In the genomic region with DNA sequence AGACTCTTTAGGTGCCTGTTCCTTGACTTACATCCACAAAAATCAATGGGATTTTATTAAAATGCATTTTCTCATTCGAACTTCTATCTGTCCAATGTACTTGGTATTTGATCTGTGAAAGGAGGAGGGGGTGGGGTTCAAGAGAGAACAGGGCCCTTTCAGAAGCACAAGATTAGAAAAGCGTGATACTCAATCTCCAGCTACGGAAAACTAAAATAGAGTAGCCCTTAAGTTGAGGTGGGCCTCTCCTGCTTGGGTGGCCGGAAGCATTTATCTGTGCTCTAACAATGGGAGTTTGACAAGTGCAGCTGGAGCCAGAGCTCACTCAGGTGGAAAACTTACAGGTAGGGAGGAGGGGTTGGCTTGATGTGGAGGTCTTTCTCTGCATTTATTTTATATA, we compare ENCODE assay signal across 15 cellular contexts. TPM values are rescaled to one million over a fixed set of nuclear protein-coding genes. Genes with fewer than 3 reads are reported as not detected.
DNase-seq lines count a peak whose midpoint lies in the region; ATAC-seq and TF ChIP-seq lines count a peak whose summit lies in the region.
"Had no signal": no experiment of that assay in that cellular context is flagged by ENCODE, and none has a peak within 500 bp of the region (broad histone marks: within the 10 kb centered on the region; RNA-seq: fewer than 3 reads in every experiment).

No MANE protein-coding gene starts in this region.

- H3K4me3 ChIP-seq in SJCRH30, result peak overlapping the region; percentile 63
- H3K4me3 ChIP-seq in hepatocyte, result no peak overlapping the region
- peak overlapping the region; percentile 0 to 38 (median 30) for H3K4me3 ChIP-seq in sigmoid colon
- H3K4me3 ChIP-seq: BLaER1 had no signal

- peaks cover 0 to 3% of the 10 kb centered on the region in 2 experiments; a peak in 1 of 5 replicates for H3K9me3 Mint-ChIP-seq in H9
- no peaks in the 10 kb centered on the region for H3K9me3 Mint-ChIP-seq in activated CD8-positive, alpha-beta memory T cell treated with anti-CD3 and anti-CD28 coated beads, Interleukin-2, amount 10 ng/mL, durations not matched to agents 7 days and 5 days (ENCODE audit: low read depth)
- H3K9me3 Mint-ChIP-seq: activated T-cell treated with anti-CD3 and anti-CD28 coated beads, Interleukin-2, amount 50 U/mL, for 4 hours; stimulated activated naive B cell treated with anti-CD40 and anti-IgM and Interleukin-4, amounts not matched to agents 10 μg/mL and 1 μg/mL and 100 μg/mL, for 72 hours had no signal

- no peak overlapping the region for H4K8ac ChIP-seq in H9 (replicated peaks; ENCODE audit: insufficient read length, low read depth, low read length)

- no peak overlapping the region for H2BK15ac ChIP-seq in H9 (ENCODE audit: low read depth, low read length)

- H3K9me3 ChIP-seq in H9 (ENCODE audit: control insufficient read depth, low read depth, low read length) (no peaks in the 10 kb centered on the region), SJCRH30 (replicated peaks) (no peaks in the 10 kb centered on the region), hepatocyte (ENCODE audit: low read depth) (no peaks in the 10 kb centered on the region), sigmoid colon (no peaks in the 10 kb centered on the region)
- H3K9me3 ChIP-seq: BLaER1, uterus had no signal

- H3K4ac ChIP-seq in H9 (ENCODE audit: low read depth, low read length), result no peak overlapping the region

- H3K36me3 ChIP-seq in SJCRH30 (no peaks in the 10 kb centered on the region), hepatocyte (replicated peaks; ENCODE audit: insufficient read depth, low read depth) (no peaks in the 10 kb centered on the region), sigmoid colon (no peaks in the 10 kb centered on the region)
- H3K36me3 ChIP-seq: BLaER1, uterus had no signal

- H4K20me1 ChIP-seq in H9 (ENCODE audit: control insufficient read depth, insufficient read depth, insufficient read length) (no peaks in the 10 kb centered on the region), hepatocyte (ENCODE audit: insufficient read depth, poor library complexity, severe bottlenecking) (no peaks in the 10 kb centered on the region)
- H4K20me1 ChIP-seq: BLaER1 had no signal

- TF ChIP-seq POLR2A in sigmoid colon (IDR thresholded peaks at IDR 0.05), result no peak

- H3K27me3 ChIP-seq in H9 (ENCODE audit: insufficient read depth, low read length), result peaks cover 55% of the 10 kb centered on the region; the same call in 1 of the 2 replicates
- no peaks in the 10 kb centered on the region for H3K27me3 ChIP-seq in SJCRH30
- peaks cover 45% of the 10 kb centered on the region for H3K27me3 ChIP-seq in hepatocyte
- peaks cover 10 to 40% (median 26%) of the 10 kb centered on the region in 3 donors for H3K27me3 ChIP-seq in sigmoid colon

- H4K5ac ChIP-seq in H9 (ENCODE audit: insufficient read length, low read depth, low read length), result no peak overlapping the region

- no peak overlapping the region for H3K4me3 Mint-ChIP-seq in H9
- no peak overlapping the region for H3K4me3 Mint-ChIP-seq in activated CD8-positive, alpha-beta memory T cell treated with anti-CD3 and anti-CD28 coated beads, Interleukin-2, amount 10 ng/mL, durations not matched to agents 7 days and 5 days
- H3K4me3 Mint-ChIP-seq: activated T-cell treated with anti-CD3 and anti-CD28 coated beads, Interleukin-2, amount 50 U/mL, for 4 hours; stimulated activated naive B cell treated with anti-CD40 and anti-IgM and Interleukin-4, amounts not matched to agents 10 μg/mL and 1 μg/mL and 100 μg/mL, for 72 hours had no signal

- no peak overlapping the region for H2BK12ac ChIP-seq in H9 (ENCODE audit: insufficient read length, low read depth, low read length)

- peaks cover 9% of the 10 kb centered on the region for H3K27me3 Mint-ChIP-seq in H9 (ENCODE audit: low read depth)
- H3K27me3 Mint-ChIP-seq in activated CD8-positive, alpha-beta memory T cell treated with anti-CD3 and anti-CD28 coated beads, Interleukin-2, amount 10 ng/mL, durations not matched to agents 7 days and 5 days, result peaks cover 43% of the 10 kb centered on the region

- peaks cover 7% of the 10 kb centered on the region for H3K23me2 ChIP-seq in H9 (ENCODE audit: insufficient read length, low read depth, low read length, poor library complexity, severe bottlenecking)

- H4K91ac ChIP-seq in H9 (ENCODE audit: insufficient read length, low read depth, low read length), result no peak overlapping the region

- ATAC-seq in activated CD8-positive, alpha-beta memory T cell treated with anti-CD3 and anti-CD28 coated beads, Interleukin-2, amount 10 ng/mL, durations not matched to agents 7 days and 5 days, result no peak

- no peak for TF ChIP-seq EP300 in sigmoid colon (IDR thresholded peaks at IDR 0.05)

- TF ChIP-seq CTCF in H9 (conservative IDR thresholded peaks at IDR 0.05) (no peak), hepatocyte (IDR thresholded peaks at IDR 0.05; ENCODE audit: poor library complexity) (no peak), sigmoid colon (IDR thresholded peaks at IDR 0.05) (no peak)

- CTCF ChIA-PET in activated CD8-positive, alpha-beta memory T cell treated with anti-CD3 and anti-CD28 coated beads, Interleukin-2, amount 10 ng/mL, durations not matched to agents 7 days and 5 days (lab: Charles Lee), result interaction anchor here (1.1 kb wide), 1 partner anchor 52 kb away, joined by 3 read pairs; no protein-coding TSS in a partner anchor

- H2BK5ac ChIP-seq in H9 (ENCODE audit: insufficient read length, low read length), result no peak overlapping the region

- H3K79me2 ChIP-seq in H9 (ENCODE audit: insufficient read depth, low read length) (no peaks in the 10 kb centered on the region), hepatocyte (no peaks in the 10 kb centered on the region)

- no peak overlapping the region for H2AK5ac ChIP-seq in H9 (ENCODE audit: insufficient read length, low read length)

- no peak overlapping the region for H3K56ac ChIP-seq in H9 (ENCODE audit: insufficient read length, low read depth, low read length)

- no CpG with 5 or more reads among the region's 4 CpGs for WGBS in H9 (ENCODE audit: extremely low coverage, insufficient read length, low lambda C conversion rate)
- 44% methylated on average over 4 of the region's 4 CpGs for WGBS in hepatocyte (ENCODE audit: low lambda C conversion rate, missing lambda C conversion rate)
- WGBS in sigmoid colon, 2 donors, result 51 to 59% methylated on average over 4 of the region's 4 CpGs

- no peak overlapping the region for H3K9ac ChIP-seq in H9 (ENCODE audit: extremely low read depth, insufficient read length, low read length)
- H3K9ac ChIP-seq: BLaER1 had no signal

- no peak overlapping the region for H3K23ac ChIP-seq in H9 (ENCODE audit: insufficient read length, low read depth, low read length)

- peaks cover 0 to 9% of the 10 kb centered on the region in 2 experiments; a peak in 1 of 4 replicates for H3K4me1 Mint-ChIP-seq in H9
- H3K4me1 Mint-ChIP-seq in activated CD8-positive, alpha-beta memory T cell treated with anti-CD3 and anti-CD28 coated beads, Interleukin-2, amount 10 ng/mL, durations not matched to agents 7 days and 5 days, result no peaks in the 10 kb centered on the region

- H3K9me2 ChIP-seq in hepatocyte (replicated peaks; ENCODE audit: insufficient read depth), result no peaks in the 10 kb centered on the region

- intact Hi-C loops in sigmoid colon (cut with DNase I), result no loop called here

- H3K4me2 ChIP-seq in H9 (ENCODE audit: insufficient read depth, insufficient read length, low read length) (peak overlapping the region; percentile 59), hepatocyte (peak overlapping the region; percentile 80)
- H3K4me2 ChIP-seq: BLaER1 had no signal

- H3K18ac ChIP-seq in H9 (ENCODE audit: insufficient read length, low read depth, low read length), result no peak overlapping the region

- no peak overlapping the region for H2BK20ac ChIP-seq in H9 (ENCODE audit: low read depth, low read length, poor library complexity, severe bottlenecking)

- no peak overlapping the region for H3K14ac ChIP-seq in H9 (ENCODE audit: insufficient read depth, low read length)

- H3K27ac ChIP-seq in H9 (ENCODE audit: insufficient read length, low read depth, low read length) (no peak overlapping the region), SJCRH30 (peak overlapping the region; percentile 61), hepatocyte (no peak overlapping the region), sigmoid colon (peak overlapping the region in 3 of 4 donors; percentile 4 to 55 (median 19))
- H3K27ac ChIP-seq: BLaER1, uterus had no signal

- H3K36me3 Mint-ChIP-seq in H9 (ENCODE audit: insufficient read depth in 1 of 3, low read depth in 3 of 3), result no peaks in the 10 kb centered on the region
- peaks cover 1% of the 10 kb centered on the region for H3K36me3 Mint-ChIP-seq in activated CD8-positive, alpha-beta memory T cell treated with anti-CD3 and anti-CD28 coated beads, Interleukin-2, amount 10 ng/mL, durations not matched to agents 7 days and 5 days
- H3K36me3 Mint-ChIP-seq: stimulated activated naive B cell treated with anti-CD40 and anti-IgM and Interleukin-4, amounts not matched to agents 10 μg/mL and 1 μg/mL and 100 μg/mL, for 72 hours had no signal

- H2AFZ ChIP-seq in H9 (ENCODE audit: low read length) (no peak overlapping the region), hepatocyte (peak overlapping the region; percentile 47)

- no peak overlapping the region for H2BK120ac ChIP-seq in H9 (ENCODE audit: low read depth, low read length, poor library complexity, severe bottlenecking)

- no peak overlapping the region for H3T11ph ChIP-seq in H9 (ENCODE audit: low read length)

- H3K4me1 ChIP-seq in H9 (ENCODE audit: insufficient read depth, low read length) (peaks cover 8% of the 10 kb centered on the region; the same call in 1 of the 2 replicates), SJCRH30 (peaks cover 21% of the 10 kb centered on the region), hepatocyte (ENCODE audit: insufficient read depth) (peaks cover 5% of the 10 kb centered on the region), sigmoid colon (peaks cover 0 to 19% (median 13%) of the 10 kb centered on the region in 4 donors)
- H3K4me1 ChIP-seq: uterus had no signal

- H3K27ac Mint-ChIP-seq in H9, result no peak overlapping the region
- no peak overlapping the region for H3K27ac Mint-ChIP-seq in activated CD8-positive, alpha-beta memory T cell treated with anti-CD3 and anti-CD28 coated beads, Interleukin-2, amount 10 ng/mL, durations not matched to agents 7 days and 5 days
- H3K27ac Mint-ChIP-seq: stimulated activated naive B cell treated with anti-CD40 and anti-IgM and Interleukin-4, amounts not matched to agents 10 μg/mL and 1 μg/mL and 100 μg/mL, for 72 hours had no signal

- DNase-seq in H9, result no peak
- DNase-seq in SJCRH30, result no peak
- DNase-seq in hepatocyte (ENCODE audit: low spot score), result no peak
- no peak for DNase-seq in sigmoid colon
- no peak for DNase-seq in activated CD8-positive, alpha-beta memory T cell treated with anti-CD3 and anti-CD28 coated beads, Interleukin-2, amount 10 ng/mL, durations not matched to agents 7 days and 5 days
- no peak for DNase-seq in SHP77 (lab: John Stamatoyannopoulos, UW)
- DNase-seq in activated naive CD4-positive, alpha-beta T cell treated with Interleukin-2 at 50 U/mL for 16 hours, result no peak
- DNase-seq: activated T-cell treated with anti-CD3 and anti-CD28 coated beads, Interleukin-2, amount 50 U/mL, for 4 hours; cerebellar nuclear complex; DMS 273 treated with DMSO at 0.1 percent for 48 hours; erythroblast; stimulated activated naive B cell treated with anti-CD40 and anti-IgM and Interleukin-4, amounts not matched to agents 10 μg/mL and 1 μg/mL and 100 μg/mL, for 72 hours; T1000; uterus had no signal

- no peaks in the 10 kb centered on the region for H3K79me1 ChIP-seq in H9 (ENCODE audit: insufficient read depth, low read depth, low read length, poor library complexity, severe bottlenecking)

RNA-seq across cellular contexts. Expression of a gene that starts 0.5 kb away (rescaled TPM):
- total RNA-seq in H9 (2021) (not detected in 2 replicates), hepatocyte (0.07 TPM in 1 of 2 replicates, not detected in the other), sigmoid colon (1 to 10 TPM in 3 of 4 donors, under 1 TPM in 1; 0.55 to 2.1 (median 1.4) TPM)
- 10.9 and 13.4 TPM in 2 replicates for total RNA-seq in SJCRH30 (2014; rRNA removed; shearing (Covaris generic))
- polyA plus RNA-seq in hepatocyte (1.5 TPM in 1 of 2 replicates, not detected in the other), sigmoid colon (1 to 10 TPM in 1 of 3 donors, under 1 TPM in 2; 0.69 to 1.8 (median 0.82) TPM)
- total RNA-seq in activated CD8-positive, alpha-beta memory T cell treated with anti-CD3 and anti-CD28 coated beads, Interleukin-2, amount 10 ng/mL, durations not matched to agents 7 days and 5 days, result not detected
- total RNA-seq: activated T-cell treated with anti-CD3 and anti-CD28 coated beads, Interleukin-2, amount 50 U/mL, for 4 hours had no signal

Comparison
In these comparisons a context has a peak if more than half of its experiments do, and no peak if none do; other contexts are left out.
1. H3K27ac ChIP-seq: peak in SJCRH30 (single experiment) and sigmoid colon (3 of 4); none in H9 (single experiment) and hepatocyte (single experiment).